Comparison of ENCODE assay signal across 1 cellular context in the genomic region with DNA sequence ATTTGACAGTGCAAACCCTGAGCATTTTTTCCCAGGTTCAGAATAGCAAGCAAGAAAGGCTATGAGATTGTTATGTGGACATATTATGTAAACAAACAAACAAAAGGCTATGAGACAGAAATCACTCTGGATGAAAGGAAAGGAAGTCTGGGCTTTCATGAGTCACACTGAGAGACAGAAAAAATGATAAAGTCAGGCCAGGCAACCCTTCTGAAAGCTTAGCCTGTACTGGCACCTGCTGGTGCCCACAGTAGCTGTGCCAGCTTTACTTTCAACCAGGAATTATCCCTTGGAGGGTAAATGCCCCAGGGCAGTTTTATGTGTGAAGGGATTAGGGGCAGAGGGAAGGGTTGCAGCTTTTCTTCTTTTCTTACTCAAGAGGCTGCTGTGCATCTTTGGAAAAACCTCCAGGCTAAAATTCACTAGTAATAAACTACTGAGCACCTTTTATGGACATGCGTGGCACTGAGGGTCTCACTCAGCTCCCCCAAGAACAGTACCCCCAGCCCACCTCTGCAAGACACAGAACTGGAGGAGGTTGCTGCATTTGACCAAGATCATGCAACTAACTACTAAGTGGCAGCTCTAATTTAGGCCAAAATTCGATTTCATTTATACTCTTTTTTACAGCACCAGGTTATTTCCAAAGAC.
TF ChIP-seq lines count a peak whose summit lies in the region.

No MANE protein-coding gene starts in this region.

TF ChIP-seq in HepG2, 621 proteins besides CTCF, POLR2A, EP300 and RAD21:
- peak; percentile 57 for TF ChIP-seq SMC3 (IDR thresholded peaks at IDR 0.05; ENCODE audit: low read length)
- TF ChIP-seq, protein P1, sequence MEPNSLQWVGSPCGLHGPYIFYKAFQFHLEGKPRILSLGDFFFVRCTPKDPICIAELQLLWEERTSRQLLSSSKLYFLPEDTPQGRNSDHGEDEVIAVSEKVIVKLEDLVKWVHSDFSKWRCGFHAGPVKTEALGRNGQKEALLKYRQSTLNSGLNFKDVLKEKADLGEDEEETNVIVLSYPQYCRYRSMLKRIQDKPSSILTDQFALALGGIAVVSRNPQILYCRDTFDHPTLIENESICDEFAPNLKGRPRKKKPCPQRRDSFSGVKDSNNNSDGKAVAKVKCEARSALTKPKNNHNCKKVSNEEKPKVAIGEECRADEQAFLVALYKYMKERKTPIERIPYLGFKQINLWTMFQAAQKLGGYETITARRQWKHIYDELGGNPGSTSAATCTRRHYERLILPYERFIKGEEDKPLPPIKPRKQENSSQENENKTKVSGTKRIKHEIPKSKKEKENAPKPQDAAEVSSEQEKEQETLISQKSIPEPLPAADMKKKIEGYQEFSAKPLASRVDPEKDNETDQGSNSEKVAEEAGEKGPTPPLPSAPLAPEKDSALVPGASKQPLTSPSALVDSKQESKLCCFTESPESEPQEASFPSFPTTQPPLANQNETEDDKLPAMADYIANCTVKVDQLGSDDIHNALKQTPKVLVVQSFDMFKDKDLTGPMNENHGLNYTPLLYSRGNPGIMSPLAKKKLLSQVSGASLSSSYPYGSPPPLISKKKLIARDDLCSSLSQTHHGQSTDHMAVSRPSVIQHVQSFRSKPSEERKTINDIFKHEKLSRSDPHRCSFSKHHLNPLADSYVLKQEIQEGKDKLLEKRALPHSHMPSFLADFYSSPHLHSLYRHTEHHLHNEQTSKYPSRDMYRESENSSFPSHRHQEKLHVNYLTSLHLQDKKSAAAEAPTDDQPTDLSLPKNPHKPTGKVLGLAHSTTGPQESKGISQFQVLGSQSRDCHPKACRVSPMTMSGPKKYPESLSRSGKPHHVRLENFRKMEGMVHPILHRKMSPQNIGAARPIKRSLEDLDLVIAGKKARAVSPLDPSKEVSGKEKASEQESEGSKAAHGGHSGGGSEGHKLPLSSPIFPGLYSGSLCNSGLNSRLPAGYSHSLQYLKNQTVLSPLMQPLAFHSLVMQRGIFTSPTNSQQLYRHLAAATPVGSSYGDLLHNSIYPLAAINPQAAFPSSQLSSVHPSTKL (CRISPR knock-in tag; IDR thresholded peaks at IDR 0.05) = 0 out of 2 replicates have a peak, but pooled peaks have one; percentile 6
- peak; percentile 70 for TF ChIP-seq STAG1 (CRISPR knock-in tag; IDR thresholded peaks at IDR 0.05)
- no peak for TF ChIP-seq ZFYVE20 (CRISPR knock-in tag; IDR thresholded peaks at IDR 0.05; ENCODE audit: borderline replicate concordance, low read depth)
- peak; percentile 68 for TF ChIP-seq FOSL2 (CRISPR knock-in tag; IDR thresholded peaks at IDR 0.05)
